Comparison of ENCODE assay signal across 1 cellular context in the genomic region with DNA sequence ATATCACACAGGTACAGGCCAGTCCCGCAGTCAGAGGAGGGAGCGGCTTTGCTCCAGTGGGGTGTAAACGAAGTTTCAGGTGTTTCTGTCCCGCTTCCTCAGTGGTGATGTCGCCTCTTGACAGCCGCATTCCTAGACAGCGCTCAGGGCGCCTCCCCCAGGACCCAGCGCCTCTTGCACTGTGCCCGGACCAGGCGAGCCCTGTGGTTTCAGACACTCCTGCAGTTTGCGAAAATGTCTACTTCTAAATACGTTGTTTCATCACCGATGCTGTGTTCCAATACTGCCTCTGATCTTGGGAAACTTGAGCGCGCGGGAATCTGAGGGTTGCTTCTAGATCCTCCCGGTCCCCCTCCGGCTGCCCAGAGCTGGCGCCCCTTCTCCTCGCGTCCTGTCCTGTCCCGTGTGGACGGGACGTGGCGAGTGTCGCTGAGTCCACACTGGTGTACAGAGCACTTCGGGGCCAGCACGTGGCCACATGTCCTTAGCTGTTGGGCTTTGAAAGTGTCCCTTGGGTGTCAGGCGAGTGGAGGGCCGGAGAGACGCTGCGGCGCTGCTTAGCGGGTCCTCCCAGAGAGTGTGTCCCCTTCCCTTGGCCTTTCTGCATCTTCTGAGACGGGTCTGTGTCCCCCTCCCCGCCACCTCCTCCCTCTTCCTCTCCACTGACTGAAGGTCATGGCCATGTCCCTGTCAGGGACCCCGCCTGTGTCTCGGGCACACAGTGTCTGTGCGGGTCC.
TF ChIP-seq lines count a peak whose summit lies in the region.

No MANE protein-coding gene starts in this region.

TF ChIP-seq in SK-N-SH treated with all-trans-retinoic acid at 6 μM for 48 hours, 23 proteins besides CTCF, POLR2A, EP300 and RAD21 (continued from another document):
- TF ChIP-seq, protein P1, sequence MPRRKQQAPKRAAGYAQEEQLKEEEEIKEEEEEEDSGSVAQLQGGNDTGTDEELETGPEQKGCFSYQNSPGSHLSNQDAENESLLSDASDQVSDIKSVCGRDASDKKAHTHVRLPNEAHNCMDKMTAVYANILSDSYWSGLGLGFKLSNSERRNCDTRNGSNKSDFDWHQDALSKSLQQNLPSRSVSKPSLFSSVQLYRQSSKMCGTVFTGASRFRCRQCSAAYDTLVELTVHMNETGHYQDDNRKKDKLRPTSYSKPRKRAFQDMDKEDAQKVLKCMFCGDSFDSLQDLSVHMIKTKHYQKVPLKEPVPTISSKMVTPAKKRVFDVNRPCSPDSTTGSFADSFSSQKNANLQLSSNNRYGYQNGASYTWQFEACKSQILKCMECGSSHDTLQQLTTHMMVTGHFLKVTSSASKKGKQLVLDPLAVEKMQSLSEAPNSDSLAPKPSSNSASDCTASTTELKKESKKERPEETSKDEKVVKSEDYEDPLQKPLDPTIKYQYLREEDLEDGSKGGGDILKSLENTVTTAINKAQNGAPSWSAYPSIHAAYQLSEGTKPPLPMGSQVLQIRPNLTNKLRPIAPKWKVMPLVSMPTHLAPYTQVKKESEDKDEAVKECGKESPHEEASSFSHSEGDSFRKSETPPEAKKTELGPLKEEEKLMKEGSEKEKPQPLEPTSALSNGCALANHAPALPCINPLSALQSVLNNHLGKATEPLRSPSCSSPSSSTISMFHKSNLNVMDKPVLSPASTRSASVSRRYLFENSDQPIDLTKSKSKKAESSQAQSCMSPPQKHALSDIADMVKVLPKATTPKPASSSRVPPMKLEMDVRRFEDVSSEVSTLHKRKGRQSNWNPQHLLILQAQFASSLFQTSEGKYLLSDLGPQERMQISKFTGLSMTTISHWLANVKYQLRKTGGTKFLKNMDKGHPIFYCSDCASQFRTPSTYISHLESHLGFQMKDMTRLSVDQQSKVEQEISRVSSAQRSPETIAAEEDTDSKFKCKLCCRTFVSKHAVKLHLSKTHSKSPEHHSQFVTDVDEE (CRISPR knock-in tag; IDR thresholded peaks at IDR 0.05): no peak
- TF ChIP-seq, protein P2, sequence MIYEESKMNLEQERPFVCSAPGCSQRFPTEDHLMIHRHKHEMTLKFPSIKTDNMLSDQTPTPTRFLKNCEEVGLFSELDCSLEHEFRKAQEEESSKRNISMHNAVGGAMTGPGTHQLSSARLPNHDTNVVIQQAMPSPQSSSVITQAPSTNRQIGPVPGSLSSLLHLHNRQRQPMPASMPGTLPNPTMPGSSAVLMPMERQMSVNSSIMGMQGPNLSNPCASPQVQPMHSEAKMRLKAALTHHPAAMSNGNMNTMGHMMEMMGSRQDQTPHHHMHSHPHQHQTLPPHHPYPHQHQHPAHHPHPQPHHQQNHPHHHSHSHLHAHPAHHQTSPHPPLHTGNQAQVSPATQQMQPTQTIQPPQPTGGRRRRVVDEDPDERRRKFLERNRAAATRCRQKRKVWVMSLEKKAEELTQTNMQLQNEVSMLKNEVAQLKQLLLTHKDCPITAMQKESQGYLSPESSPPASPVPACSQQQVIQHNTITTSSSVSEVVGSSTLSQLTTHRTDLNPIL (CRISPR knock-in tag; IDR thresholded peaks at IDR 0.05; ENCODE audit: low read depth): no peak
- TF ChIP-seq, protein P3, sequence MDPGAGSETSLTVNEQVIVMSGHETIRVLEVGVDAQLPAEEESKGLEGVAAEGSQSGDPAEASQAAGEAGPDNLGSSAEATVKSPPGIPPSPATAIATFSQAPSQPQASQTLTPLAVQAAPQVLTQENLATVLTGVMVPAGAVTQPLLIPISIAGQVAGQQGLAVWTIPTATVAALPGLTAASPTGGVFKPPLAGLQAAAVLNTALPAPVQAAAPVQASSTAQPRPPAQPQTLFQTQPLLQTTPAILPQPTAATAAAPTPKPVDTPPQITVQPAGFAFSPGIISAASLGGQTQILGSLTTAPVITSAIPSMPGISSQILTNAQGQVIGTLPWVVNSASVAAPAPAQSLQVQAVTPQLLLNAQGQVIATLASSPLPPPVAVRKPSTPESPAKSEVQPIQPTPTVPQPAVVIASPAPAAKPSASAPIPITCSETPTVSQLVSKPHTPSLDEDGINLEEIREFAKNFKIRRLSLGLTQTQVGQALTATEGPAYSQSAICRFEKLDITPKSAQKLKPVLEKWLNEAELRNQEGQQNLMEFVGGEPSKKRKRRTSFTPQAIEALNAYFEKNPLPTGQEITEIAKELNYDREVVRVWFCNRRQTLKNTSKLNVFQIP (CRISPR knock-in tag; IDR thresholded peaks at IDR 0.05; ENCODE audit: borderline replicate concordance, low read depth): no peak
